12 cellular contexts compared by ENCODE assay signal in genomic region chr7:150971242-150972048, GRCh38. TPM values are rescaled to one million over a fixed set of nuclear protein-coding genes. Genes with fewer than 3 reads are reported as not detected.
DNase-seq lines count a peak whose midpoint lies in the region; ATAC-seq, FAIRE-seq and TF ChIP-seq lines count a peak whose summit lies in the region.
"Had no signal": no experiment of that assay in that cellular context is flagged by ENCODE, and none has a peak within 500 bp of the region (broad histone marks: within the 10 kb centered on the region; RNA-seq: fewer than 3 reads in every experiment).

No MANE protein-coding gene starts in this region.

- no peak for TF ChIP-seq RAD21 in H1 (IDR thresholded peaks at IDR 0.05 in 1 of 2, conservative IDR thresholded peaks at IDR 0.05 in 1 of 2; ENCODE audit: low read depth in 2 of 2, low read length in 2 of 2)

- peak overlapping the region in 2 of 10 donors; percentile 26 to 65 for H3K4me3 Mint-ChIP-seq in naive thymus-derived CD8-positive, alpha-beta T cell
- H3K4me3 Mint-ChIP-seq in progenitor cell of endocrine pancreas (ENCODE audit: low read depth) = no peak overlapping the region

- no peak overlapping the region for H2BK20ac ChIP-seq in H1 (ENCODE audit: low read length)

- peak overlapping the region; percentile 90; the same call in 1 of the 2 replicates for H2BK12ac ChIP-seq in H1 (ENCODE audit: low read depth, low read length)

- H3K4me2 ChIP-seq in BLaER1 treated with 17β-estradiol and CSF1 and Interleukin-3, amounts not matched to agents 10 nM and 100 nM = peak overlapping the region in 9 of 11 experiments; percentile 26 to 79 (median 73); a peak in 16 of 22 replicates
- H3K4me2 ChIP-seq in H1 (ENCODE audit: insufficient read depth in 1 of 2, low read depth in 2 of 2, low read length in 2 of 2) = no peak overlapping the region; a peak in 1 of 4 replicates

- peak overlapping the region in 3 of 11 experiments; percentile 9 to 44 (median 20); a peak in 4 of 22 replicates for H3K9ac ChIP-seq in BLaER1 treated with 17β-estradiol and CSF1 and Interleukin-3, amounts not matched to agents 10 nM and 100 nM
- H3K9ac ChIP-seq in H1 (replicated peaks in 1 of 4; ENCODE audit: extremely low read depth in 1 of 4, low read depth in 3 of 4, low read length in 3 of 4) = no peak overlapping the region

- POLR2A ChIA-PET in H1 (lab: Charles Lee; ENCODE audit: partially characterized antibody) = interaction anchor here (1.2 to 1.8 kb wide), 3 partner anchors 9 to 39 kb away, joined by 3 to 5 read pairs (median 3); no protein-coding TSS in a partner anchor
- POLR2A ChIA-PET in naive thymus-derived CD8-positive, alpha-beta T cell (lab: Charles Lee) = no interaction called here

- TF ChIP-seq CTCF in H1 (IDR thresholded peaks at IDR 0.05; ENCODE audit: control extremely low read depth in 1 of 3, insufficient read depth in 1 of 3, low read depth in 1 of 3, low read length in 3 of 3) = no peak
- TF ChIP-seq CTCF in progenitor cell of endocrine pancreas (IDR thresholded peaks at IDR 0.05; ENCODE audit: unreplicated experiment) = no peak

- peaks cover 20 to 60% (median 34%) of the 10 kb centered on the region in 4 donors for H3K4me1 Mint-ChIP-seq in naive thymus-derived CD8-positive, alpha-beta T cell
- H3K4me1 Mint-ChIP-seq in progenitor cell of endocrine pancreas (ENCODE audit: low read depth) = peaks cover 23% of the 10 kb centered on the region

- peak overlapping the region; percentile 46 for H4K91ac ChIP-seq in H1 (replicated peaks; ENCODE audit: insufficient read length, low read length)

- FAIRE-seq in H1 (lab: Jason Lieb, UNC) = no peak

- H3K36me3 ChIP-seq in BLaER1 treated with 17β-estradiol and CSF1 and Interleukin-3, amounts not matched to agents 10 nM and 100 nM = no peaks in the 10 kb centered on the region
- no peaks in the 10 kb centered on the region for H3K36me3 ChIP-seq in H1 (ENCODE audit: control insufficient read depth in 2 of 4, insufficient read depth in 4 of 4, low read length in 3 of 4)

- H3K4me1 ChIP-seq in BLaER1 treated with 17β-estradiol and CSF1 and Interleukin-3, amounts not matched to agents 10 nM and 100 nM = peaks cover 13 to 63% (median 44%) of the 10 kb centered on the region in 10 experiments
- peaks cover 2 to 36% (median 29%) of the 10 kb centered on the region in 4 experiments for H3K4me1 ChIP-seq in H1 (replicated peaks in 1 of 4; ENCODE audit: control insufficient read depth in 3 of 4, insufficient read depth in 4 of 4, low read length in 3 of 4)

- CTCF ChIA-PET in H1 (lab: Charles Lee; ENCODE audit: partially characterized antibody) = interaction anchor here (0.9 to 27.0 kb wide), 11 partner anchors 3 to 95 kb away, joined by 3 to 797 read pairs (median 13); partner anchors contain the start of genes KCNH2 and NOS3

- H3K9me3 ChIP-seq in BLaER1 treated with 17β-estradiol and CSF1 and Interleukin-3, amounts not matched to agents 10 nM and 100 nM (replicated peaks in 1 of 11) = no peaks in the 10 kb centered on the region
- no peaks in the 10 kb centered on the region for H3K9me3 ChIP-seq in H1 (ENCODE audit: insufficient read depth in 2 of 2, low read depth in 1 of 2, low read length in 1 of 2)

- no peak overlapping the region for H3K27ac ChIP-seq in BLaER1 treated with 17β-estradiol and CSF1 and Interleukin-3, amounts not matched to agents 10 nM and 100 nM
- no peak overlapping the region for H3K27ac ChIP-seq in H1 (ENCODE audit: low read depth, low read length)
- H3K27ac ChIP-seq: VCaP had no signal

- H2AK5ac ChIP-seq in H1 (ENCODE audit: low read depth, low read length) = peak overlapping the region; percentile 93; the same call in 1 of the 2 replicates

- peak overlapping the region; percentile 76 for H3K4ac ChIP-seq in H1 (replicated peaks; ENCODE audit: insufficient read length, low read depth, low read length)

- H3K9me3 Mint-ChIP-seq in naive thymus-derived CD8-positive, alpha-beta T cell = no peaks in the 10 kb centered on the region
- no peaks in the 10 kb centered on the region for H3K9me3 Mint-ChIP-seq in progenitor cell of endocrine pancreas (ENCODE audit: low read depth)

- H3K23ac ChIP-seq in H1 (ENCODE audit: insufficient read length) = no peak overlapping the region

- H3K27me3 Mint-ChIP-seq in naive thymus-derived CD8-positive, alpha-beta T cell = peaks cover 0 to 7% (median 4%) of the 10 kb centered on the region in 5 donors
- H3K27me3 Mint-ChIP-seq in progenitor cell of endocrine pancreas = peaks cover 60% of the 10 kb centered on the region

- peaks cover 0 to 36% (median 7%) of the 10 kb centered on the region in 11 experiments; a peak in 10 of 22 replicates for H3K27me3 ChIP-seq in BLaER1 treated with 17β-estradiol and CSF1 and Interleukin-3, amounts not matched to agents 10 nM and 100 nM
- H3K27me3 ChIP-seq in H1 (replicated peaks in 1 of 4; ENCODE audit: control insufficient read depth in 3 of 4, extremely low read depth in 1 of 4, insufficient read depth in 3 of 4, low read length in 3 of 4) = peaks cover 0 to 11% (median 10%) of the 10 kb centered on the region in 4 experiments; a peak in 6 of 7 replicates

- 77% methylated on average over 14 of the region's 17 CpGs; no CpG with 5 or more reads in 1 of the 2 experiments for whole genome bisulfite sequencing in H1 (ENCODE audit: extremely low coverage in 1 of 2, insufficient coverage in 1 of 2, insufficient read length in 1 of 2, insufficient replicate concordance in 2 of 2, low coverage in 1 of 2, low lambda C conversion rate in 2 of 2, missing lambda C conversion rate in 1 of 2), 2 experiments

- H3K4me3 ChIP-seq in BLaER1 treated with 17β-estradiol and CSF1 and Interleukin-3, amounts not matched to agents 10 nM and 100 nM = no peak overlapping the region; a peak in 1 of 20 replicates
- no peak overlapping the region for H3K4me3 ChIP-seq in H1 (ENCODE audit: extremely low read depth in 1 of 4, insufficient read depth in 2 of 4, low read depth in 3 of 4, low read length in 4 of 4)

- H2BK15ac ChIP-seq in H1 (ENCODE audit: low read length) = peak overlapping the region; percentile 61; the same call in 1 of the 2 replicates

- DNase-seq in NCI-H2081 (lab: John Stamatoyannopoulos, UW) (peak; percentile 82 to 87), H1 (ENCODE audit: low read depth in 1 of 2, low spot score in 2 of 2) (no peak), myocyte (ENCODE audit: low read depth) (peak; percentile 70), GF-D8 (lab: John Stamatoyannopoulos, UW) (no peak), progenitor cell of endocrine pancreas (ENCODE audit: low spot score, unreplicated experiment) (no peak)
- no peak for DNase-seq in naive thymus-derived CD8-positive, alpha-beta T cell
- DNase-seq: AML-193; NCI-H1930; stimulated activated CD4-positive, alpha-beta T cell treated with anti-CD3 and anti-CD28 coated beads, Interleukin-12 subunit alpha, Interleukin-12 subunit beta, amount 100 ng/mL, for 4 hours had no signal

- no peak for ATAC-seq in naive thymus-derived CD8-positive, alpha-beta T cell
- no peak for ATAC-seq in GM19463 (IDR thresholded peaks at IDR 0.05; ENCODE audit: unreplicated experiment)

- no peak overlapping the region for H2AFZ ChIP-seq in H1 (ENCODE audit: low read length)

- no peak overlapping the region for H3K56ac ChIP-seq in H1 (replicated peaks; ENCODE audit: insufficient read length, low read depth, low read length)

- peak overlapping the region; percentile 44; the same call in 1 of the 2 replicates for H2BK5ac ChIP-seq in H1 (ENCODE audit: low read depth, low read length)

- TF ChIP-seq EP300 in H1 (IDR thresholded peaks at IDR 0.05; ENCODE audit: borderline replicate concordance in 1 of 2, low read depth in 2 of 2, low read length in 2 of 2) = no peak

- no peak for TF ChIP-seq POLR2A in H1 (IDR thresholded peaks at IDR 0.05; ENCODE audit: control extremely low read depth in 1 of 2, low read depth in 2 of 2, low read length in 2 of 2)

- H3K14ac ChIP-seq in H1 (ENCODE audit: insufficient read length) = no peak overlapping the region

- no peaks in the 10 kb centered on the region for H3K79me2 ChIP-seq in H1 (ENCODE audit: control insufficient read depth in 1 of 2, insufficient read depth in 2 of 2, low read length in 2 of 2)

- H3K23me2 ChIP-seq in H1 (ENCODE audit: low read depth, low read length) = peaks cover 11% of the 10 kb centered on the region

- no peak overlapping the region; the same call in 1 of the 2 replicates for H3K18ac ChIP-seq in H1 (ENCODE audit: extremely low read depth, low read length)

- peaks cover 0 to 66% (median 27%) of the 10 kb centered on the region in 11 experiments; a peak in 16 of 22 replicates for H4K20me1 ChIP-seq in BLaER1 treated with 17β-estradiol and CSF1 and Interleukin-3, amounts not matched to agents 10 nM and 100 nM
- peaks cover 0 to 4% of the 10 kb centered on the region in 2 experiments for H4K20me1 ChIP-seq in H1 (replicated peaks in 1 of 2; ENCODE audit: control insufficient read depth in 1 of 2, insufficient read depth in 2 of 2, low read length in 2 of 2)

- no peaks in the 10 kb centered on the region for H3K36me3 Mint-ChIP-seq in naive thymus-derived CD8-positive, alpha-beta T cell
- H3K36me3 Mint-ChIP-seq in progenitor cell of endocrine pancreas (ENCODE audit: insufficient read depth) = no peaks in the 10 kb centered on the region

- H3K79me1 ChIP-seq in H1 (ENCODE audit: low read depth, low read length) = no peaks in the 10 kb centered on the region; the same call in 1 of the 2 replicates

- H4K8ac ChIP-seq in H1 (ENCODE audit: extremely low read depth, insufficient read depth, low read length) = 0 out of 2 replicates have a peak overlapping the region, but pooled peaks have one; percentile 6

- H2BK120ac ChIP-seq in H1 (replicated peaks; ENCODE audit: low read depth, low read length) = no peak overlapping the region

- peak overlapping the region in 4 of 10 donors; percentile 20 to 58 (median 32) for H3K27ac Mint-ChIP-seq in naive thymus-derived CD8-positive, alpha-beta T cell
- no peak overlapping the region for H3K27ac Mint-ChIP-seq in progenitor cell of endocrine pancreas

- H4K5ac ChIP-seq in H1 (ENCODE audit: insufficient read length, low read depth, low read length) = no peak overlapping the region

RNA-seq across cellular contexts. Expression of gene KCNH2, which starts 6.7 kb away (rescaled TPM):
- 7.7 and 8.0 TPM in 2 replicates for total RNA-seq in H1 (2021; fragmentation: NEBNext Ultra II Directional; extraction: Animal tissue kit (Norgen Biotek cat#: 25700))
- polyA plus RNA-seq in H1 (2011; rRNA removed) = 15.0 and 20.5 TPM in 2 replicates
- polyA plus RNA-seq in H1 (2011; cell fraction: cytosol; rRNA removed) = 13.4 TPM
- 23.6 TPM for polyA plus RNA-seq in H1 (2011; cell fraction: nucleus; rRNA removed)
- polyA plus RNA-seq in H1 (2012, experiment 1 of 2) = 5.5 to 12.1 TPM (median 10.4 TPM) in 4 replicates
- 7.6 TPM for polyA plus RNA-seq in H1 (2012, experiment 2 of 2)
- 7.6 TPM for polyA plus RNA-seq in H1 (2013, experiment 1 of 2)
- polyA plus RNA-seq in H1 (2013, experiment 2 of 2) = 7.2 TPM
- polyA minus RNA-seq in H1 (2011; rRNA and poly(A)+ RNA removed) = 8.9 and 10.2 TPM in 2 replicates
- polyA minus RNA-seq in H1 (2011; cell fraction: cytosol; rRNA and poly(A)+ RNA removed) = 9.5 TPM
- 7.0 TPM for polyA minus RNA-seq in H1 (2011; cell fraction: nucleus; rRNA and poly(A)+ RNA removed)
- total RNA-seq in myocyte (6.9 and 8.7 TPM in 2 replicates), progenitor cell of endocrine pancreas (6.9 and 9.4 TPM in 2 replicates)
- polyA plus RNA-seq in myocyte (2012) = 2.3 TPM
- total RNA-seq in naive thymus-derived CD8-positive, alpha-beta T cell = 1 to 10 TPM; 1.3 to 1.6 TPM
- 1 to 10 TPM in 2 of 3 donors, under 1 TPM in 1; 0.45 to 2.5 (median 1.5) TPM for polyA plus RNA-seq in naive thymus-derived CD8-positive, alpha-beta T cell

RNA-seq across cellular contexts. Expression of gene NOS3, which starts 19.4 kb away (rescaled TPM):
- 4.4 and 4.7 TPM in 2 replicates for total RNA-seq in H1 (2021; fragmentation: NEBNext Ultra II Directional; extraction: Animal tissue kit (Norgen Biotek cat#: 25700))
- polyA plus RNA-seq in H1 (2011; rRNA removed) = 16.2 and 20.9 TPM in 2 replicates
- polyA plus RNA-seq in H1 (2011; cell fraction: cytosol; rRNA removed) = 8.1 TPM
- polyA plus RNA-seq in H1 (2011; cell fraction: nucleus; rRNA removed) = 12.6 TPM
- 4.2 to 10.6 TPM (median 8.1 TPM) in 4 replicates for polyA plus RNA-seq in H1 (2012, experiment 1 of 2)
- polyA plus RNA-seq in H1 (2012, experiment 2 of 2) = 5.2 TPM
- 4.2 TPM for polyA plus RNA-seq in H1 (2013, experiment 1 of 2)
- polyA plus RNA-seq in H1 (2013, experiment 2 of 2) = 3.5 TPM
- polyA minus RNA-seq in H1 (2011; rRNA and poly(A)+ RNA removed) = 5.4 and 6.9 TPM in 2 replicates
- 7.7 TPM for polyA minus RNA-seq in H1 (2011; cell fraction: cytosol; rRNA and poly(A)+ RNA removed)
- polyA minus RNA-seq in H1 (2011; cell fraction: nucleus; rRNA and poly(A)+ RNA removed) = 10.1 TPM
- total RNA-seq in myocyte (not detected in 2 replicates), progenitor cell of endocrine pancreas (0.74 and 1.1 TPM in 2 replicates)
- polyA plus RNA-seq in myocyte (2012) = not detected
- total RNA-seq in naive thymus-derived CD8-positive, alpha-beta T cell = 1 to 10 TPM; 1.7 to 1.8 TPM
- polyA plus RNA-seq in naive thymus-derived CD8-positive, alpha-beta T cell = 1 to 10 TPM; 1.4 to 3.3 (median 2.0) TPM

RNA-seq across cellular contexts. Expression of gene ATG9B, which starts 52.8 kb away (rescaled TPM):
- 2.3 and 2.6 TPM in 2 replicates for total RNA-seq in H1 (2021; fragmentation: NEBNext Ultra II Directional; extraction: Animal tissue kit (Norgen Biotek cat#: 25700))
- polyA plus RNA-seq in H1 (2011; rRNA removed) = 1.4 and 2.7 TPM in 2 replicates
- 2.7 TPM for polyA plus RNA-seq in H1 (2011; cell fraction: cytosol; rRNA removed)
- 6.4 TPM for polyA plus RNA-seq in H1 (2011; cell fraction: nucleus; rRNA removed)
- polyA plus RNA-seq in H1 (2012, experiment 1 of 2) = 2.7 to 4.3 TPM (median 3.1 TPM) in 4 replicates
- 0.79 TPM for polyA plus RNA-seq in H1 (2012, experiment 2 of 2)
- polyA plus RNA-seq in H1 (2013, experiment 1 of 2) = 1.7 TPM
- 1.8 TPM for polyA plus RNA-seq in H1 (2013, experiment 2 of 2)
- 0.19 and 0.51 TPM in 2 replicates for polyA minus RNA-seq in H1 (2011; rRNA and poly(A)+ RNA removed)
- 0.88 TPM for polyA minus RNA-seq in H1 (2011; cell fraction: cytosol; rRNA and poly(A)+ RNA removed)
- 0.60 TPM for polyA minus RNA-seq in H1 (2011; cell fraction: nucleus; rRNA and poly(A)+ RNA removed)
- total RNA-seq in myocyte (0.11 and 0.21 TPM in 2 replicates), progenitor cell of endocrine pancreas (0.58 and 0.79 TPM in 2 replicates)
- polyA plus RNA-seq in myocyte (2012) = 0.57 TPM
- 10 to 100 TPM; 34.6 to 42.2 TPM for total RNA-seq in naive thymus-derived CD8-positive, alpha-beta T cell
- 10 to 100 TPM in 2 of 3 donors, 1 to 10 TPM in 1; 9.2 to 39.1 (median 24.7) TPM for polyA plus RNA-seq in naive thymus-derived CD8-positive, alpha-beta T cell

RNA-seq across cellular contexts. Expression of gene ABCB8, which starts 56.8 kb away (rescaled TPM):
- total RNA-seq in H1 (2021; fragmentation: NEBNext Ultra II Directional; extraction: Animal tissue kit (Norgen Biotek cat#: 25700)) = 22.2 and 27.0 TPM in 2 replicates
- polyA plus RNA-seq in H1 (2011; rRNA removed) = 17.7 and 26.0 TPM in 2 replicates
- 16.7 TPM for polyA plus RNA-seq in H1 (2011; cell fraction: cytosol; rRNA removed)
- polyA plus RNA-seq in H1 (2011; cell fraction: nucleus; rRNA removed) = 52.2 TPM
- polyA plus RNA-seq in H1 (2012, experiment 1 of 2) = 14.8 to 21.8 TPM (median 19.6 TPM) in 4 replicates
- 15.8 TPM for polyA plus RNA-seq in H1 (2012, experiment 2 of 2)
- 16.5 TPM for polyA plus RNA-seq in H1 (2013, experiment 1 of 2)
- 15.7 TPM for polyA plus RNA-seq in H1 (2013, experiment 2 of 2)
- 17.2 and 19.5 TPM in 2 replicates for polyA minus RNA-seq in H1 (2011; rRNA and poly(A)+ RNA removed)
- polyA minus RNA-seq in H1 (2011; cell fraction: cytosol; rRNA and poly(A)+ RNA removed) = 12.2 TPM
- polyA minus RNA-seq in H1 (2011; cell fraction: nucleus; rRNA and poly(A)+ RNA removed) = 28.9 TPM
- 47.8 and 53.0 TPM in 2 replicates for total RNA-seq in myocyte
- 55.2 TPM for polyA plus RNA-seq in myocyte (2012)
- total RNA-seq in naive thymus-derived CD8-positive, alpha-beta T cell = 10 to 100 TPM; 71.3 to 74.7 TPM
- polyA plus RNA-seq in naive thymus-derived CD8-positive, alpha-beta T cell = 10 to 100 TPM; 17.1 to 18.4 (median 17.4) TPM
- 36.0 and 36.2 TPM in 2 replicates for total RNA-seq in progenitor cell of endocrine pancreas

Comparison
In these comparisons a context has a peak if more than half of its experiments do, and no peak if none do; other contexts are left out.
1. H3K4me2 ChIP-seq: peak in BLaER1 treated with 17β-estradiol and CSF1 and Interleukin-3, amounts not matched to agents 10 nM and 100 nM (9 of 11); none in H1 (0 of 2).
2. DNase-seq: peak in NCI-H2081 (2 of 2) and myocyte (single experiment); none in H1 (0 of 2), naive thymus-derived CD8-positive, alpha-beta T cell (0 of 10), GF-D8 (single experiment) and progenitor cell of endocrine pancreas (single experiment).